Comparison of ENCODE assay signal across 8 cellular contexts in genomic region chr22:21866821-21867527, GRCh38. TPM values are rescaled to one million over a fixed set of nuclear protein-coding genes. Genes with fewer than 3 reads are reported as not detected.
DNase-seq lines count a peak whose midpoint lies in the region; ATAC-seq and TF ChIP-seq lines count a peak whose summit lies in the region.

No MANE protein-coding gene starts in this region.

- ATAC-seq in GM19438 (IDR thresholded peaks at IDR 0.05; ENCODE audit: low read depth, unreplicated experiment) (peak; percentile 15), foreskin keratinocyte (peak; percentile 45)

- DNase-seq in AG10803 (ENCODE audit: low read depth) (no peak), foreskin keratinocyte (no peak), osteoblast (ENCODE audit: insufficient read length, low spot score, missing footprints) (peak; percentile 84), SHP77 (lab: John Stamatoyannopoulos, UW) (no peak)
- DNase-seq in Jurkat, Clone E6-1 (ENCODE audit: low read depth, low spot score): no peak
- peak; percentile 53 to 54 for DNase-seq in activated T-cell treated with anti-CD3 and anti-CD28 coated beads, Interleukin-2, amount 50 U/mL, for 48 hours
- no peak for DNase-seq in effector CD8-positive, alpha-beta T cell (lab: John Stamatoyannopoulos, UW)

- peak overlapping the region; percentile 96 for H3K4me2 ChIP-seq in osteoblast (ENCODE audit: insufficient read depth, low read length)

- H3K36me3 ChIP-seq in osteoblast (ENCODE audit: insufficient read depth, low read length): no peaks in the 10 kb centered on the region

- H3K79me2 ChIP-seq in osteoblast (ENCODE audit: insufficient read depth, low read length): peaks cover 62% of the 10 kb centered on the region

- H4K20me1 ChIP-seq in osteoblast (ENCODE audit: insufficient read depth, low read length): peaks cover 44% of the 10 kb centered on the region

- H3K4me3 ChIP-seq in AG10803 (ENCODE audit: low read length) (peak overlapping the region; percentile 89), osteoblast (ENCODE audit: insufficient read depth, low read length) (peak overlapping the region; percentile 94)
- peak overlapping the region; percentile 89 for H3K4me3 ChIP-seq in Jurkat, Clone E6-1 (ENCODE audit: low read length)

- H3K27me3 ChIP-seq in foreskin keratinocyte (no peaks in the 10 kb centered on the region), osteoblast (ENCODE audit: insufficient read depth, low read length) (no peaks in the 10 kb centered on the region)

- peak overlapping the region; percentile 63 for H3K27ac ChIP-seq in foreskin keratinocyte
- peak overlapping the region; percentile 89 for H3K27ac ChIP-seq in osteoblast (ENCODE audit: low read depth, low read length)

- peak overlapping the region; percentile 83 for H2AFZ ChIP-seq in osteoblast (ENCODE audit: low read length)

- H3K9me3 ChIP-seq in osteoblast (ENCODE audit: low read depth, low read length): no peaks in the 10 kb centered on the region

- H3K4me1 ChIP-seq in foreskin keratinocyte: peaks cover 14% of the 10 kb centered on the region
- H3K4me1 ChIP-seq in osteoblast (ENCODE audit: insufficient read depth, low read length): peaks cover 22% of the 10 kb centered on the region

- TF ChIP-seq CTCF in AG10803 (conservative IDR thresholded peaks at IDR 0.05; ENCODE audit: low read length) (no peak), foreskin keratinocyte (conservative IDR thresholded peaks at IDR 0.05) (no peak), osteoblast (IDR thresholded peaks at IDR 0.05; ENCODE audit: extremely low read depth, low read depth, low read length) (no peak)

RNA-seq across cellular contexts. Expression of gene MAPK1, which starts 0.5 kb away (rescaled TPM):
- polyA plus RNA-seq in Jurkat, Clone E6-1 (2012; ENCODE audit: insufficient read depth, insufficient read length): 73.2 TPM
- total RNA-seq in foreskin keratinocyte (112 and 117 TPM in 2 replicates), osteoblast (46.3 and 61.6 TPM in 2 replicates)
- polyA plus RNA-seq in foreskin keratinocyte: 20.7 and 25.5 TPM in 2 replicates

Comparison
In these comparisons a context has a peak if more than half of its experiments do, and no peak if none do; other contexts are left out.
1. DNase-seq: peak in activated T-cell treated with anti-CD3 and anti-CD28 coated beads, Interleukin-2, amount 50 U/mL, for 48 hours (2 of 2) and osteoblast (single experiment); none in AG10803 (single experiment), Jurkat, Clone E6-1 (single experiment), foreskin keratinocyte (0 of 2), SHP77 (0 of 2) and effector CD8-positive, alpha-beta T cell (single experiment).
2. Peak in every context shown above with its lines, with median percentiles within 50 percentile points of each other: H3K4me3 ChIP-seq.